In genomic region chr12:75683995-75684586, GRCh38 we compare ENCODE assay signal across 7 cellular contexts.
DNase-seq lines count a peak whose midpoint lies in the region; ATAC-seq, FAIRE-seq and TF ChIP-seq lines count a peak whose summit lies in the region.
"Not testable (repeated sequence)": the region's sequence is repeated elsewhere in the genome, so short reads cannot be mapped to it uniquely, and the experiment has no call there.

No MANE protein-coding gene starts in this region.

- in situ Hi-C loops in K562 (cut with MboI), result not testable (repeated sequence)

- not testable (repeated sequence) for H3K9me3 ChIP-seq in SJSA1 (replicated peaks); K562 (replicated peaks; ENCODE audit: control insufficient read depth, insufficient read depth, low read depth, low read length); fibroblast of lung (ENCODE audit: control insufficient read depth, insufficient read depth, low read depth, low read length); prostate gland

- DNase-seq in EH (ENCODE audit: low read depth), result peak; percentile 48
- peak; percentile 60 for DNase-seq in M059J (ENCODE audit: low read depth)
- not testable (repeated sequence) for DNase-seq in SJSA1 (ENCODE audit: low read depth in 1 of 2, low spot score in 2 of 2); K562 (ENCODE audit: extremely low read depth in 1 of 4, low spot score in 3 of 4); prostate gland (ENCODE audit: low spot score)
- peak; percentile 41 to 65 for DNase-seq in fibroblast of lung (ENCODE audit: low read depth in 2 of 2)
- peak; percentile 39 for DNase-seq in iris pigment epithelial cell (ENCODE audit: low read depth)

- intact Hi-C loops in K562 (cut with micrococcal nuclease); prostate gland (cut with DNase I): not testable (repeated sequence)

- POLR2A ChIA-PET in K562 (lab: Yijun Ruan, JAX), result not testable (repeated sequence)

- FAIRE-seq in K562 (lab: Jason Lieb, UNC), result not testable (repeated sequence)

- H3K9me1 ChIP-seq in K562 (ENCODE audit: control insufficient read depth, insufficient read depth, low read length), result not testable (repeated sequence)

- H3K36me3 ChIP-seq in SJSA1; K562 (ENCODE audit: control insufficient read depth, insufficient read depth, low read length); fibroblast of lung (ENCODE audit: control insufficient read depth, insufficient read depth, low read length); prostate gland: not testable (repeated sequence)

- not testable (repeated sequence) for H3K4me2 ChIP-seq in K562 (ENCODE audit: insufficient read depth, low read length); fibroblast of lung (ENCODE audit: extremely low read depth, insufficient read depth, low read length)

- not testable (repeated sequence) for H3K9ac ChIP-seq in K562 (ENCODE audit: insufficient read depth in 1 of 2, low read depth in 2 of 2, low read length in 2 of 2); fibroblast of lung (ENCODE audit: insufficient read depth, low read length)

- not testable (repeated sequence) for H4K20me1 ChIP-seq in K562 (replicated peaks; ENCODE audit: control insufficient read depth, insufficient read depth, low read length); fibroblast of lung (ENCODE audit: control insufficient read depth, extremely low read depth, insufficient read depth, low read length)

- H2AFZ ChIP-seq in K562 (ENCODE audit: low read depth, low read length), result peak overlapping the region; percentile 72
- H2AFZ ChIP-seq in fibroblast of lung (ENCODE audit: low read length), result not testable (repeated sequence)

- H3K27me3 ChIP-seq in SJSA1 (replicated peaks); K562 (ENCODE audit: control insufficient read depth in 2 of 2, insufficient read depth in 2 of 2, low read length in 2 of 2); fibroblast of lung (ENCODE audit: control insufficient read depth, insufficient read depth, low read length); prostate gland (replicated peaks; ENCODE audit: insufficient read depth): not testable (repeated sequence)

- not testable (repeated sequence) for TF ChIP-seq CTCF in K562 (IDR thresholded peaks at IDR 0.05 in 2 of 3, conservative IDR thresholded peaks at IDR 0.05 in 1 of 3; ENCODE audit: insufficient read depth in 2 of 3, low read depth in 1 of 3, low read length in 3 of 3); fibroblast of lung (conservative IDR thresholded peaks at IDR 0.05 in 1 of 2, IDR thresholded peaks at IDR 0.05 in 1 of 2; ENCODE audit: low read depth in 1 of 2, low read length in 2 of 2); prostate gland (IDR thresholded peaks at IDR 0.05)

- not testable (repeated sequence) for TF ChIP-seq POLR2A in K562 (conservative IDR thresholded peaks at IDR 0.05); prostate gland (IDR thresholded peaks at IDR 0.05)

- not testable (repeated sequence) for H3K79me2 ChIP-seq in K562 (ENCODE audit: control insufficient read depth, insufficient read depth, low read length); fibroblast of lung (ENCODE audit: control insufficient read depth, insufficient read depth, low read length)

- BruUV-seq in K562 (replicated peaks; lab: Mats Ljungman, UMichigan), result not testable (repeated sequence)

- H3K27ac ChIP-seq in SJSA1, result peak overlapping the region; percentile 62
- peak overlapping the region; percentile 57; the same call in 1 of the 3 replicates for H3K27ac ChIP-seq in K562 (ENCODE audit: extremely low read depth, low read depth, low read length)
- H3K27ac ChIP-seq in fibroblast of lung (ENCODE audit: insufficient read depth, low read length), result peak overlapping the region; percentile 48
- peak overlapping the region; percentile 2 to 38 for H3K27ac ChIP-seq in prostate gland

- 15% methylated on average over 4 of the region's 4 CpGs for WGBS in K562 (ENCODE audit: insufficient coverage, low coverage, missing lambda C conversion rate)
- WGBS in prostate gland, result 57% methylated on average over 4 of the region's 4 CpGs

- not testable (repeated sequence) for TF ChIP-seq EP300 in K562 (IDR thresholded peaks at IDR 0.05; ENCODE audit: low read length)

- not testable (repeated sequence) for H3K4me3 ChIP-seq in SJSA1; K562; fibroblast of lung (replicated peaks in 1 of 4; ENCODE audit: control extremely low read depth in 1 of 4, insufficient read depth in 1 of 4, low read depth in 3 of 4, low read length in 4 of 4); prostate gland

- peaks cover 19% of the 10 kb centered on the region for H3K4me1 ChIP-seq in SJSA1 (replicated peaks)
- peaks cover 0 to 18% of the 10 kb centered on the region in 2 experiments; a peak in 3 of 5 replicates for H3K4me1 ChIP-seq in K562 (replicated peaks in 1 of 2; ENCODE audit: control insufficient read depth in 2 of 2, insufficient read depth in 2 of 2, low read length in 2 of 2)
- peaks cover 12% of the 10 kb centered on the region for H3K4me1 ChIP-seq in fibroblast of lung (ENCODE audit: control insufficient read depth, extremely low read depth, insufficient read depth, low read length)
- H3K4me1 ChIP-seq in prostate gland (replicated peaks), result not testable (repeated sequence)

- ATAC-seq in K562, result not testable (repeated sequence)

- TF ChIP-seq RAD21 in K562 (CRISPR knock-in tag; conservative IDR thresholded peaks at IDR 0.05 in 1 of 2, IDR thresholded peaks at IDR 0.05 in 1 of 2), result not testable (repeated sequence)

- CTCF ChIA-PET in K562 (lab: Yijun Ruan, JAX; ENCODE audit: low intra/inter-chr PET ratio), result not testable (repeated sequence)

TF ChIP-seq in K562, 482 proteins besides CTCF, POLR2A, EP300 and RAD21 (continues in another document):
- peak; percentile 62; the same call in 1 of the 2 replicates for TF ChIP-seq PATZ1 (CRISPR knock-in tag; IDR thresholded peaks at IDR 0.05; ENCODE audit: borderline replicate concordance)
- TF ChIP-seq IFI16 (CRISPR knock-in tag; IDR thresholded peaks at IDR 0.05), result 0 out of 2 replicates have a peak, but pooled peaks have one; percentile 55
- TF ChIP-seq IRF9 (tag; IDR thresholded peaks at IDR 0.05), result peak; percentile 84
- TF ChIP-seq ZBTB9 (CRISPR knock-in tag; IDR thresholded peaks at IDR 0.05), result peak; percentile 94
- TF ChIP-seq ZNF449 (CRISPR knock-in tag; IDR thresholded peaks at IDR 0.05), result peak; percentile 91
- TF ChIP-seq ZNF79 (CRISPR knock-in tag; IDR thresholded peaks at IDR 0.05; ENCODE audit: low read depth), result peak; percentile 85
- peak; percentile 94 for TF ChIP-seq GTF2A2 (tag; IDR thresholded peaks at IDR 0.05)
- peak; percentile 65 for TF ChIP-seq ZSCAN32 (CRISPR knock-in tag; IDR thresholded peaks at IDR 0.05)
- TF ChIP-seq MAZ (CRISPR knock-in tag; conservative IDR thresholded peaks at IDR 0.05 in 1 of 2, IDR thresholded peaks at IDR 0.05 in 1 of 2), result peak in 1 of 2 experiments; percentile 84; a peak in 2 of 4 replicates
